Comparison of ENCODE assay signal across 7 cellular contexts in genomic region chr6:3078952-3079351, GRCh38. TPM values are rescaled to one million over a fixed set of nuclear protein-coding genes. Genes with fewer than 3 reads are reported as not detected.
A peak's percentile ranks its signal among the peaks of the same experiment; 100 is the strongest.
DNase-seq lines count a peak whose midpoint lies in the region; ATAC-seq and TF ChIP-seq lines count a peak whose summit lies in the region.
"Not testable (repeated sequence)": the region's sequence is repeated elsewhere in the genome, so short reads cannot be mapped to it uniquely, and the experiment has no call there.

No MANE protein-coding gene starts in this region.

- H3K27ac ChIP-seq in BLaER1; OCI-LY7 (ENCODE audit: low read depth, low read length, poor library complexity, severe bottlenecking): not testable (repeated sequence)

- peaks cover 23% of the 10 kb centered on the region for H3K79me2 ChIP-seq in OCI-LY7 (ENCODE audit: insufficient read depth, low read depth, low read length)

- H3K27me3 ChIP-seq in BLaER1 = not testable (repeated sequence)

- intact Hi-C loops in OCI-LY7 (cut with micrococcal nuclease; ENCODE audit: unreplicated experiment) = loop anchor here (10.0 kb wide), 1 partner anchor 1056 kb away; the partner anchor contains the start of gene ECI2
- intact Hi-C loops in dendritic cell treated with granulocyte-macrophage colony-stimulating factor and Interleukin-4, amounts not matched to agents 40 ng/mL and 50 ng/mL, for 4 days (cut with micrococcal nuclease) = not testable (repeated sequence)

- H3K4me1 Mint-ChIP-seq in WTC11 (peaks cover 42% of the 10 kb centered on the region), endothelial cell (ENCODE audit: unreplicated experiment) (peaks cover 39% of the 10 kb centered on the region)
- peaks cover 20% of the 10 kb centered on the region for H3K4me1 Mint-ChIP-seq in activated T-helper 17 cell treated with anti-CD3 and anti-CD28 coated beads, Interleukin-2, amount 50 U/mL, for 72 hours
- peaks cover 61% of the 10 kb centered on the region for H3K4me1 Mint-ChIP-seq in dendritic cell treated with granulocyte-macrophage colony-stimulating factor and Interleukin-4, amounts not matched to agents 40 ng/mL and 50 ng/mL, for 4 days (ENCODE audit: low read depth)
- H3K4me1 Mint-ChIP-seq in stimulated activated naive CD8-positive, alpha-beta T cell treated with anti-CD3 and anti-CD28 coated beads, Interleukin-15, Interleukin-2, amounts not matched to agents 100 ng/mL and 50 ng/mL, for 24 hours (ENCODE audit: low read depth) = peaks cover 29% of the 10 kb centered on the region

- peak overlapping the region; percentile 21; the same call in 1 of the 2 replicates for H3K4me2 ChIP-seq in BLaER1
- H3K4me2 ChIP-seq in OCI-LY7 (ENCODE audit: low read length) = not testable (repeated sequence)

- not testable (repeated sequence) for H3K27me3 Mint-ChIP-seq in WTC11 (ENCODE audit: low read depth); activated T-helper 17 cell treated with anti-CD3 and anti-CD28 coated beads, Interleukin-2, amount 50 U/mL, for 72 hours; dendritic cell treated with granulocyte-macrophage colony-stimulating factor and Interleukin-4, amounts not matched to agents 40 ng/mL and 50 ng/mL, for 4 days; endothelial cell (ENCODE audit: unreplicated experiment); stimulated activated naive CD8-positive, alpha-beta T cell treated with anti-CD3 and anti-CD28 coated beads, Interleukin-15, Interleukin-2, amounts not matched to agents 100 ng/mL and 50 ng/mL, for 24 hours

- DNase-seq in OCI-LY7 (ENCODE audit: low spot score) = peak; percentile 38
- DNase-seq in WTC11 (ENCODE audit: low spot score); endothelial cell (ENCODE audit: low spot score): not testable (repeated sequence)

- POLR2A ChIA-PET in OCI-LY7 (lab: Charles Lee) = interaction anchor here (0.6 to 0.9 kb wide), 2 partner anchors 31 to 173 kb away, joined by 3 read pairs; no protein-coding TSS in a partner anchor
- POLR2A ChIA-PET in WTC11 (lab: Charles Lee) = not testable (repeated sequence)

- H2AFZ ChIP-seq in OCI-LY7 (ENCODE audit: low read length) = not testable (repeated sequence)

- 0 out of 2 replicates have a peak overlapping the region, but pooled peaks have one; percentile 20 for H3K27ac Mint-ChIP-seq in WTC11
- peak overlapping the region; percentile 10 for H3K27ac Mint-ChIP-seq in activated T-helper 17 cell treated with anti-CD3 and anti-CD28 coated beads, Interleukin-2, amount 50 U/mL, for 72 hours
- peak overlapping the region; percentile 14 for H3K27ac Mint-ChIP-seq in dendritic cell treated with granulocyte-macrophage colony-stimulating factor and Interleukin-4, amounts not matched to agents 40 ng/mL and 50 ng/mL, for 4 days
- H3K27ac Mint-ChIP-seq in endothelial cell (ENCODE audit: unreplicated experiment) = not testable (repeated sequence)
- peak overlapping the region; percentile 65 for H3K27ac Mint-ChIP-seq in stimulated activated naive CD8-positive, alpha-beta T cell treated with anti-CD3 and anti-CD28 coated beads, Interleukin-15, Interleukin-2, amounts not matched to agents 100 ng/mL and 50 ng/mL, for 24 hours

- H3K36me3 ChIP-seq in BLaER1 (peaks cover 75% of the 10 kb centered on the region), OCI-LY7 (ENCODE audit: insufficient read depth, low read length) (peaks cover 69% of the 10 kb centered on the region)

- H3K4me3 ChIP-seq in BLaER1; OCI-LY7 (ENCODE audit: low read depth, low read length, poor library complexity, severe bottlenecking): not testable (repeated sequence)

- not testable (repeated sequence) for H3K9me2 ChIP-seq in OCI-LY7 (ENCODE audit: insufficient read depth, low read length)

- TF ChIP-seq CTCF in OCI-LY7 (conservative IDR thresholded peaks at IDR 0.05; ENCODE audit: low read length); WTC11 (IDR thresholded peaks at IDR 0.05); endothelial cell (IDR thresholded peaks at IDR 0.05; ENCODE audit: unreplicated experiment): not testable (repeated sequence)

- H3K36me3 Mint-ChIP-seq in WTC11 = peaks cover 71% of the 10 kb centered on the region
- H3K36me3 Mint-ChIP-seq in activated T-helper 17 cell treated with anti-CD3 and anti-CD28 coated beads, Interleukin-2, amount 50 U/mL, for 72 hours (ENCODE audit: low read depth) = peaks cover 77% of the 10 kb centered on the region
- H3K36me3 Mint-ChIP-seq in dendritic cell treated with granulocyte-macrophage colony-stimulating factor and Interleukin-4, amounts not matched to agents 40 ng/mL and 50 ng/mL, for 4 days (ENCODE audit: low read depth) = peaks cover 80% of the 10 kb centered on the region
- peaks cover 66% of the 10 kb centered on the region for H3K36me3 Mint-ChIP-seq in endothelial cell (ENCODE audit: low read depth, unreplicated experiment)
- peaks cover 68% of the 10 kb centered on the region for H3K36me3 Mint-ChIP-seq in stimulated activated naive CD8-positive, alpha-beta T cell treated with anti-CD3 and anti-CD28 coated beads, Interleukin-15, Interleukin-2, amounts not matched to agents 100 ng/mL and 50 ng/mL, for 24 hours (ENCODE audit: low read depth)

- H3K4me1 ChIP-seq in BLaER1 (peaks cover 37% of the 10 kb centered on the region), OCI-LY7 (ENCODE audit: insufficient read depth, low read length, poor library complexity, severe bottlenecking) (peaks cover 29% of the 10 kb centered on the region)

- not testable (repeated sequence) for BruUV-seq in OCI-LY7 (replicated peaks; lab: Mats Ljungman, UMichigan)

- H3K4me3 Mint-ChIP-seq in WTC11; activated T-helper 17 cell treated with anti-CD3 and anti-CD28 coated beads, Interleukin-2, amount 50 U/mL, for 72 hours; dendritic cell treated with granulocyte-macrophage colony-stimulating factor and Interleukin-4, amounts not matched to agents 40 ng/mL and 50 ng/mL, for 4 days; stimulated activated naive CD8-positive, alpha-beta T cell treated with anti-CD3 and anti-CD28 coated beads, Interleukin-15, Interleukin-2, amounts not matched to agents 100 ng/mL and 50 ng/mL, for 24 hours: not testable (repeated sequence)
- peak overlapping the region; percentile 66 for H3K4me3 Mint-ChIP-seq in endothelial cell (ENCODE audit: unreplicated experiment)

- H3K9me3 Mint-ChIP-seq in WTC11 = peaks cover 24% of the 10 kb centered on the region
- not testable (repeated sequence) for H3K9me3 Mint-ChIP-seq in activated T-helper 17 cell treated with anti-CD3 and anti-CD28 coated beads, Interleukin-2, amount 50 U/mL, for 72 hours; dendritic cell treated with granulocyte-macrophage colony-stimulating factor and Interleukin-4, amounts not matched to agents 40 ng/mL and 50 ng/mL, for 4 days; endothelial cell (ENCODE audit: unreplicated experiment); stimulated activated naive CD8-positive, alpha-beta T cell treated with anti-CD3 and anti-CD28 coated beads, Interleukin-15, Interleukin-2, amounts not matched to agents 100 ng/mL and 50 ng/mL, for 24 hours

- H3K9me3 ChIP-seq in BLaER1; OCI-LY7 (ENCODE audit: low read length): not testable (repeated sequence)

- CTCF ChIA-PET in OCI-LY7 (lab: Charles Lee; ENCODE audit: unreplicated experiment); WTC11 (lab: Charles Lee): not testable (repeated sequence)

- peaks cover 22% of the 10 kb centered on the region; the same call in 1 of the 2 replicates for H4K20me1 ChIP-seq in BLaER1
- H4K20me1 ChIP-seq in OCI-LY7 (ENCODE audit: insufficient read depth, low read length) = not testable (repeated sequence)

- not testable (repeated sequence) for H3K9ac ChIP-seq in BLaER1

- ATAC-seq in WTC11; activated T-helper 17 cell treated with anti-CD3 and anti-CD28 coated beads, Interleukin-2, amount 50 U/mL, for 72 hours (replicated peaks): not testable (repeated sequence)

RNA-seq across cellular contexts. Expression of gene RIPK1, which starts 10.7 kb away (rescaled TPM):
- total RNA-seq in OCI-LY7 (2014; rRNA removed; shearing (Covaris generic)) = 6.1 and 7.5 TPM in 2 replicates
- 8.3 and 8.4 TPM in 2 replicates for total RNA-seq in OCI-LY7 (2022)
- 8.7 to 11.8 TPM (median 11.3 TPM) in 3 replicates for total RNA-seq in WTC11 (2021)
- 10 to 100 TPM; 17.5 to 18.2 TPM for total RNA-seq in activated T-helper 17 cell treated with anti-CD3 and anti-CD28 coated beads, Interleukin-2, amount 50 U/mL, for 72 hours
- total RNA-seq in endothelial cell (ENCODE audit: unreplicated experiment) = 34.7 TPM

RNA-seq across cellular contexts. Expression of gene BPHL, which starts 39.6 kb away (rescaled TPM):
- total RNA-seq in OCI-LY7 (2014; rRNA removed; shearing (Covaris generic)) = 9.7 and 12.3 TPM in 2 replicates
- total RNA-seq in OCI-LY7 (2022) (17.5 and 20.9 TPM in 2 replicates), WTC11 (2021) (29.7 to 45.5 TPM (median 43.2 TPM) in 3 replicates), endothelial cell (ENCODE audit: unreplicated experiment) (35.4 TPM)
- 1 to 10 TPM; 9.1 to 9.2 TPM for total RNA-seq in activated T-helper 17 cell treated with anti-CD3 and anti-CD28 coated beads, Interleukin-2, amount 50 U/mL, for 72 hours
